Comparison of ENCODE assay signal across 21 cellular contexts in the genomic region with DNA sequence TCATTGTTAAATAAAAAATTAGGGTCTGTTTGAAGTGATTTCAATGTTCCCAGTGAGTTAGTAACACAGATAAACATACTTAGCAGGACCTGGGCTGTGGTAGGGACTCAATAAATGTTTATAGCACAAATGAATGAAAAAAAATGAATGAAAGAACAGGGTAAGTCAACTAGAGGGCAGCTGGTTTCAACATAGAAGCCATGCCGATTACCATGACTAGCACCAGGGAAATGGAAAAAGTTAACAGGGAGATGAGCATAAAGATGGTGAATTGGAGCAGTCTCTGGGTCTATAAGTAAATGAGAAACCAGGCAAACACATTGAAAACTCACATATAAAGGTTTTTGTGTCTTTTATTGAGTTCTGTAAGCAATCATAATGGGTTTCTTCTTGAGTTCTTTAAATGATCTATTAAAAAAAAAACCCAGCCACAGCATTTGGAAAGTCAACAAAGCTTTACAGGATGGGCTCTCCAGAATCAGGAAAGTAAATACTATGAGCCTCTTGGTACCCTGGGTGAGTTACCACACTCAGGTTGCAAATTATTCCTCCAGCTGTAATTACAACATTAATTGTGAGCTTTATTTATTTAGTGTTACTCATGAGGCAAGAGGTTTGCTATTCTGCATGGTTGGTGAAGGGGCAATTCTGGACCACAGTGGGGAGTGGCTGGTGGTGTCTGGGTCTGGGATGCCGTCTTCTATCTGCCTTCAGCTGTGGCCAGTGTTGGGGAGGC. TPM values are rescaled to one million over a fixed set of nuclear protein-coding genes. Genes with fewer than 3 reads are reported as not detected.
A peak's percentile ranks its signal among the peaks of the same experiment; 100 is the strongest.
DNase-seq lines count a peak whose midpoint lies in the region; ATAC-seq and TF ChIP-seq lines count a peak whose summit lies in the region.
"Had no signal": no experiment of that assay in that cellular context is flagged by ENCODE, and none has a peak within 500 bp of the region (broad histone marks: within the 10 kb centered on the region; RNA-seq: fewer than 3 reads in every experiment).

No MANE protein-coding gene starts in this region.

- intact Hi-C loops in lower lobe of right lung (cut with DNase I), result no loop called here
- intact Hi-C loops in activated T-helper 1 cell treated with anti-CD3 and anti-CD28 coated beads, Interleukin-12 subunit alpha, Interleukin-12 subunit beta, Interleukin-2, Interleukin-4 antibody, amounts not matched to agents 30 ng/mL and 10 ng/mL and 1 ng/mL, durations not matched to agents 14 hours and 24 hours and 36 hours (cut with micrococcal nuclease), result no loop called here

- H3K27ac ChIP-seq in lower lobe of right lung, result no peak overlapping the region
- H3K27ac ChIP-seq: HL-60 had no signal

- H3K36me3 ChIP-seq in lower lobe of right lung, result no peaks in the 10 kb centered on the region

- no peaks in the 10 kb centered on the region for H3K9me3 ChIP-seq in lower lobe of right lung

- peak; percentile 96 for DNase-seq in DMS79 treated with DMSO at 0.1 percent for 48 hours (lab: John Stamatoyannopoulos, UW)
- DNase-seq in NCI-H1930 (lab: John Stamatoyannopoulos, UW), result peak; percentile 50 to 80
- peak; percentile 98 for DNase-seq in NCI-H69 (lab: John Stamatoyannopoulos, UW)
- no peak for DNase-seq in lower lobe of right lung
- DNase-seq in SKM-1 (lab: John Stamatoyannopoulos, UW; ENCODE audit: unreplicated experiment), result no peak
- no peak for DNase-seq in T-helper 9 cell
- DNase-seq in activated T-helper 1 cell treated with anti-CD3 and anti-CD28 coated beads, Interleukin-12 subunit alpha, Interleukin-12 subunit beta, Interleukin-2, Interleukin-4 antibody, amounts not matched to agents 30 ng/mL and 10 ng/mL and 1 ng/mL, durations not matched to agents 14 hours and 24 hours and 36 hours (ENCODE audit: low spot score), result no peak
- DNase-seq in C1 segment of cervical spinal cord (lab: John Stamatoyannopoulos, UW), result no peak
- DNase-seq: activated CD8-positive, alpha-beta memory T cell treated with anti-CD3 and anti-CD28 coated beads for 24 hours; activated effector memory CD4-positive, alpha-beta T cell treated with Interleukin-2 at 50 U/mL for 16 hours; glutamatergic neuron; mesenchymal stem cell; T-helper 17 cell had no signal

- no peak overlapping the region for H3K4me3 ChIP-seq in lower lobe of right lung
- H3K4me3 ChIP-seq: GM23338, smooth muscle cell had no signal

- ATAC-seq in lower lobe of right lung, result peak; percentile 72 to 92
- ATAC-seq: GM23338, Right ventricle myocardium inferior, T-helper 17 cell had no signal

- no peak overlapping the region for H3K4me3 Mint-ChIP-seq in activated T-helper 1 cell treated with anti-CD3 and anti-CD28 coated beads, Interleukin-12 subunit alpha, Interleukin-12 subunit beta, Interleukin-2, Interleukin-4 antibody, amounts not matched to agents 30 ng/mL and 10 ng/mL and 1 ng/mL, durations not matched to agents 14 hours and 24 hours and 36 hours
- H3K4me3 Mint-ChIP-seq: central memory CD8-positive, alpha-beta T cell; GM23338; IgD-negative memory B cell; nephron; T-helper 17 cell had no signal

- H3K4me1 ChIP-seq in lower lobe of right lung, result no peaks in the 10 kb centered on the region

- peaks cover 2% of the 10 kb centered on the region for H3K36me3 Mint-ChIP-seq in activated T-helper 1 cell treated with anti-CD3 and anti-CD28 coated beads, Interleukin-12 subunit alpha, Interleukin-12 subunit beta, Interleukin-2, Interleukin-4 antibody, amounts not matched to agents 30 ng/mL and 10 ng/mL and 1 ng/mL, durations not matched to agents 14 hours and 24 hours and 36 hours (ENCODE audit: low read depth)

- H3K27ac Mint-ChIP-seq in activated T-helper 1 cell treated with anti-CD3 and anti-CD28 coated beads, Interleukin-12 subunit alpha, Interleukin-12 subunit beta, Interleukin-2, Interleukin-4 antibody, amounts not matched to agents 30 ng/mL and 10 ng/mL and 1 ng/mL, durations not matched to agents 14 hours and 24 hours and 36 hours, result no peak overlapping the region
- H3K27ac Mint-ChIP-seq: GM23338, IgD-negative memory B cell, progenitor cell of endocrine pancreas, T-helper 17 cell had no signal

- no peaks in the 10 kb centered on the region for H3K9me3 Mint-ChIP-seq in activated T-helper 1 cell treated with anti-CD3 and anti-CD28 coated beads, Interleukin-12 subunit alpha, Interleukin-12 subunit beta, Interleukin-2, Interleukin-4 antibody, amounts not matched to agents 30 ng/mL and 10 ng/mL and 1 ng/mL, durations not matched to agents 14 hours and 24 hours and 36 hours
- H3K9me3 Mint-ChIP-seq: central memory CD8-positive, alpha-beta T cell; GM23338; IgD-negative memory B cell; nephron had no signal

- H3K27me3 Mint-ChIP-seq in activated T-helper 1 cell treated with anti-CD3 and anti-CD28 coated beads, Interleukin-12 subunit alpha, Interleukin-12 subunit beta, Interleukin-2, Interleukin-4 antibody, amounts not matched to agents 30 ng/mL and 10 ng/mL and 1 ng/mL, durations not matched to agents 14 hours and 24 hours and 36 hours (ENCODE audit: insufficient read depth), result no peaks in the 10 kb centered on the region
- H3K27me3 Mint-ChIP-seq: central memory CD8-positive, alpha-beta T cell; T-helper 17 cell had no signal

- TF ChIP-seq CTCF in lower lobe of right lung (IDR thresholded peaks at IDR 0.05), result no peak

- H3K4me1 Mint-ChIP-seq in activated T-helper 1 cell treated with anti-CD3 and anti-CD28 coated beads, Interleukin-12 subunit alpha, Interleukin-12 subunit beta, Interleukin-2, Interleukin-4 antibody, amounts not matched to agents 30 ng/mL and 10 ng/mL and 1 ng/mL, durations not matched to agents 14 hours and 24 hours and 36 hours (ENCODE audit: low read depth), result no peaks in the 10 kb centered on the region
- H3K4me1 Mint-ChIP-seq: central memory CD8-positive, alpha-beta T cell; GM23338 had no signal

- no peaks in the 10 kb centered on the region for H3K27me3 ChIP-seq in lower lobe of right lung (ENCODE audit: low read depth)

RNA-seq across cellular contexts. Expression of gene MTPN, which starts 46.1 kb away (rescaled TPM):
- total RNA-seq in lower lobe of right lung, result 144 TPM
- 117 and 119 TPM in 2 replicates for total RNA-seq in activated T-helper 1 cell treated with anti-CD3 and anti-CD28 coated beads, Interleukin-12 subunit alpha, Interleukin-12 subunit beta, Interleukin-2, Interleukin-4 antibody, amounts not matched to agents 30 ng/mL and 10 ng/mL and 1 ng/mL, durations not matched to agents 14 hours and 24 hours and 36 hours

Comparison
In these comparisons a context has a peak if more than half of its experiments do, and no peak if none do; other contexts are left out.
1. DNase-seq: peak in DMS79 treated with DMSO at 0.1 percent for 48 hours (single experiment), NCI-H1930 (2 of 2) and NCI-H69 (single experiment); none in lower lobe of right lung (single experiment), SKM-1 (single experiment), T-helper 9 cell (single experiment), activated T-helper 1 cell treated with anti-CD3 and anti-CD28 coated beads, Interleukin-12 subunit alpha, Interleukin-12 subunit beta, Interleukin-2, Interleukin-4 antibody, amounts not matched to agents 30 ng/mL and 10 ng/mL and 1 ng/mL, durations not matched to agents 14 hours and 24 hours and 36 hours (single experiment) and C1 segment of cervical spinal cord (0 of 14).